21 cellular contexts compared by ENCODE assay signal in the genomic region with DNA sequence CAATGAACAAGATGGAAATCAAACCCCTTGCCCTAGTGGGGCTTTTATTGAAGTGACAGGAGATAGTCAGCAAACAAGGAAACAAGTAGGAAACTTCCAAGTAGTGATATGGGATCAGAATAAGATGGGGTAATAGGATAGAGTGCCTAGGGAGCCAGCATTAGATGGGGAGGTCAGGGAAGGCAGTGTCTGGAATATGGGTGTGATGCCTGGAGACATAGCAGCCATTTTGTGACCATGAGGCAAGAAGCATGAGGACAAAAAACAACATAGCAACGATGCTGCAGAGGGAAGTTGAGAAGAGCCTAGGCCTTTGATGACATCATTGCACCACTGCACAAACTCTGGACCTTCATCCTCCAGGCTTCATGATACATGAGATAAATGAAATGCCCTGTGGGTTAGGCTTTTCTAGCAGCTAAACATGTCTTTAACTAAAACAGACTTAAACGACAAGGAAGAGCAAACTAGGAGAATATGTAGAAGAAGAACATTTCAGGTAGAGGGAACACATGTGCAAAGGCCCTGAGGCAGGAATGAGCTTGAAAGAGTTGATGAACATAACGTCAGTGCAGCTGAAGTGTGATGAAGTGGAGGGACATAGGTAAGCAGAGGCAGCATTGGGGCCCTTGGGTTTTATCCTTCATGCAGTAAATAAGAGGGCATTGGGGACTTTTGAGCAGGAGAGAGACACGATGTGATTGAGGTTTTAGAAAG. TPM values are rescaled to one million over a fixed set of nuclear protein-coding genes. Genes with fewer than 3 reads are reported as not detected.
A peak's percentile ranks its signal among the peaks of the same experiment; 100 is the strongest.
DNase-seq lines count a peak whose midpoint lies in the region; ATAC-seq, FAIRE-seq and TF ChIP-seq lines count a peak whose summit lies in the region.
"Had no signal": no experiment of that assay in that cellular context is flagged by ENCODE, and none has a peak within 500 bp of the region (broad histone marks: within the 10 kb centered on the region; RNA-seq: fewer than 3 reads in every experiment).

No MANE protein-coding gene starts in this region.

- TF ChIP-seq CTCF in MCF 10A (IDR thresholded peaks at IDR 0.05; ENCODE audit: unreplicated experiment) (no peak), mammary epithelial cell (conservative IDR thresholded peaks at IDR 0.05 in 1 of 2, IDR thresholded peaks at IDR 0.05 in 1 of 2; ENCODE audit: extremely low read depth in 1 of 2, insufficient read depth in 1 of 2, low read depth in 1 of 2, low read length in 2 of 2) (no peak), OCI-LY7 (conservative IDR thresholded peaks at IDR 0.05; ENCODE audit: low read length) (no peak), K562 (IDR thresholded peaks at IDR 0.05 in 2 of 3, conservative IDR thresholded peaks at IDR 0.05 in 1 of 3; ENCODE audit: insufficient read depth in 2 of 3, low read depth in 1 of 3, low read length in 3 of 3) (no peak)

- H3K27ac Mint-ChIP-seq in MCF 10A (ENCODE audit: low read depth, unreplicated experiment) (no peak overlapping the region), immature natural killer cell (no peak overlapping the region)
- H3K27ac Mint-ChIP-seq: HFFc6, IgD-negative memory B cell had no signal

- no peaks in the 10 kb centered on the region for H3K36me3 ChIP-seq in mammary epithelial cell (ENCODE audit: insufficient read depth, low read length)
- H3K36me3 ChIP-seq in OCI-LY7 (ENCODE audit: insufficient read depth, low read length), result 0 out of 2 replicates have a peak, but pooled peaks cover 5% of the 10 kb centered on the region
- H3K36me3 ChIP-seq in K562 (ENCODE audit: control insufficient read depth, insufficient read depth, low read length), result no peaks in the 10 kb centered on the region
- H3K36me3 ChIP-seq: BLaER1 had no signal

- H3K4me1 ChIP-seq in mammary epithelial cell (ENCODE audit: insufficient read depth, low read length), result no peaks in the 10 kb centered on the region
- no peaks in the 10 kb centered on the region for H3K4me1 ChIP-seq in OCI-LY7 (ENCODE audit: insufficient read depth, low read length, poor library complexity, severe bottlenecking)
- no peaks in the 10 kb centered on the region for H3K4me1 ChIP-seq in K562 (replicated peaks in 1 of 2; ENCODE audit: control insufficient read depth in 2 of 2, insufficient read depth in 2 of 2, low read length in 2 of 2)
- H3K4me1 ChIP-seq: A549 had no signal

- no peak overlapping the region for H3K4me2 ChIP-seq in mammary epithelial cell (ENCODE audit: insufficient read depth, low read depth, low read length)
- no peak overlapping the region for H3K4me2 ChIP-seq in OCI-LY7 (ENCODE audit: low read length)
- no peak overlapping the region for H3K4me2 ChIP-seq in K562 (ENCODE audit: insufficient read depth, low read length)
- H3K4me2 ChIP-seq: A549, BLaER1 had no signal

- H3K4me1 Mint-ChIP-seq in MCF 10A (ENCODE audit: insufficient read depth, unreplicated experiment) (no peaks in the 10 kb centered on the region), immature natural killer cell (no peaks in the 10 kb centered on the region)
- H3K4me1 Mint-ChIP-seq: IgD-negative memory B cell had no signal

- no peak for FAIRE-seq in K562 (lab: Jason Lieb, UNC)
- FAIRE-seq: A549, H54 had no signal

- H2AFZ ChIP-seq in mammary epithelial cell (ENCODE audit: low read depth, low read length), result no peak overlapping the region
- H2AFZ ChIP-seq in OCI-LY7 (ENCODE audit: low read length), result no peak overlapping the region
- no peak overlapping the region for H2AFZ ChIP-seq in K562 (ENCODE audit: low read depth, low read length)
- H2AFZ ChIP-seq: GM23248 had no signal

- no peaks in the 10 kb centered on the region for H3K79me2 ChIP-seq in mammary epithelial cell (ENCODE audit: insufficient read depth, low read length)
- no peaks in the 10 kb centered on the region for H3K79me2 ChIP-seq in OCI-LY7 (ENCODE audit: insufficient read depth, low read depth, low read length)
- no peaks in the 10 kb centered on the region for H3K79me2 ChIP-seq in K562 (ENCODE audit: control insufficient read depth, insufficient read depth, low read length)

- H3K9me2 ChIP-seq in OCI-LY7 (ENCODE audit: insufficient read depth, low read length), result no peaks in the 10 kb centered on the region

- H3K4me3 ChIP-seq in mammary epithelial cell (replicated peaks in 1 of 3; ENCODE audit: insufficient read depth in 1 of 3, low read depth in 2 of 3, low read length in 3 of 3) (no peak overlapping the region), OCI-LY7 (ENCODE audit: low read depth, low read length, poor library complexity, severe bottlenecking) (no peak overlapping the region), K562 (no peak overlapping the region)
- H3K4me3 ChIP-seq: A549, BLaER1, GM23248 had no signal

- dilution Hi-C loops in mammary epithelial cell (cut with HindIII; ENCODE audit: low sequenced_read_pairs), result no loop called here

- WGBS in mammary epithelial cell (ENCODE audit: low coverage, missing lambda C conversion rate), result 83% methylated on average over 4 of the region's 4 CpGs
- WGBS in K562 (ENCODE audit: insufficient coverage, low coverage, missing lambda C conversion rate), result 41% methylated on average over 3 of the region's 4 CpGs

- no peaks in the 10 kb centered on the region for H3K36me3 Mint-ChIP-seq in MCF 10A (ENCODE audit: insufficient read depth, unreplicated experiment)
- H3K36me3 Mint-ChIP-seq in immature natural killer cell, result peaks cover 5 to 8% (median 6%) of the 10 kb centered on the region in 3 donors
- H3K36me3 Mint-ChIP-seq: CD4-positive, alpha-beta memory T cell had no signal

- no peak for TF ChIP-seq EP300 in K562 (IDR thresholded peaks at IDR 0.05; ENCODE audit: low read length)

- intact Hi-C loops in MCF 10A (cut with micrococcal nuclease) (no loop called here), mammary epithelial cell (cut with micrococcal nuclease) (no loop called here), OCI-LY7 (cut with micrococcal nuclease; ENCODE audit: unreplicated experiment) (no loop called here), K562 (cut with micrococcal nuclease) (no loop called here)

- no peaks in the 10 kb centered on the region for H4K20me1 ChIP-seq in mammary epithelial cell (ENCODE audit: insufficient read depth, low read length)
- no peaks in the 10 kb centered on the region for H4K20me1 ChIP-seq in OCI-LY7 (ENCODE audit: insufficient read depth, low read length)
- no peaks in the 10 kb centered on the region for H4K20me1 ChIP-seq in K562 (replicated peaks; ENCODE audit: control insufficient read depth, insufficient read depth, low read length)
- H4K20me1 ChIP-seq: BLaER1 had no signal

- TF ChIP-seq POLR2A in K562 (conservative IDR thresholded peaks at IDR 0.05), result no peak

- H3K9me1 ChIP-seq in K562 (ENCODE audit: control insufficient read depth, insufficient read depth, low read length), result no peaks in the 10 kb centered on the region

- H3K4me3 Mint-ChIP-seq in MCF 10A (ENCODE audit: unreplicated experiment), result no peak overlapping the region
- H3K4me3 Mint-ChIP-seq in immature natural killer cell, result no peak overlapping the region
- H3K4me3 Mint-ChIP-seq: CD14-positive monocyte; CD4-positive, alpha-beta memory T cell; HFFc6 had no signal

- ATAC-seq in K562 (no peak), GM21619 (IDR thresholded peaks at IDR 0.05; ENCODE audit: unreplicated experiment) (no peak)
- ATAC-seq: A549 had no signal

- BruUV-seq in MCF 10A (replicated peaks; lab: Mats Ljungman, UMichigan), result TSS peak; percentile 17
- BruUV-seq in mammary epithelial cell (replicated peaks; lab: Mats Ljungman, UMichigan), result no TSS peak
- BruUV-seq in OCI-LY7 (replicated peaks; lab: Mats Ljungman, UMichigan), result TSS peak; percentile 18
- BruUV-seq in K562 (replicated peaks; lab: Mats Ljungman, UMichigan), result no TSS peak

- TF ChIP-seq RAD21 in K562 (CRISPR knock-in tag; conservative IDR thresholded peaks at IDR 0.05 in 1 of 2, IDR thresholded peaks at IDR 0.05 in 1 of 2), result no peak

- H3K9me3 ChIP-seq in mammary epithelial cell (replicated peaks; ENCODE audit: insufficient read depth, low read length) (no peaks in the 10 kb centered on the region), OCI-LY7 (ENCODE audit: low read length) (no peaks in the 10 kb centered on the region), K562 (replicated peaks; ENCODE audit: control insufficient read depth, insufficient read depth, low read depth, low read length) (no peaks in the 10 kb centered on the region)
- H3K9me3 ChIP-seq: A549 had no signal

- CTCF ChIA-PET in MCF 10A (lab: Yijun Ruan, JAX) (interaction anchor here (0.6 to 0.8 kb wide), 2 partner anchors 20 kb away, joined by 3 read pairs; no protein-coding TSS in a partner anchor), mammary epithelial cell (lab: Charles Lee; ENCODE audit: low non-redundant PET) (no interaction called here), OCI-LY7 (lab: Charles Lee; ENCODE audit: unreplicated experiment) (no interaction called here), K562 (lab: Yijun Ruan, JAX; ENCODE audit: low intra/inter-chr PET ratio) (no interaction called here)

- DNase-seq in MCF 10A (ENCODE audit: unreplicated experiment) (no peak), mammary epithelial cell (no peak), OCI-LY7 (ENCODE audit: low spot score) (no peak), K562 (ENCODE audit: extremely low read depth in 1 of 4, low spot score in 3 of 4) (no peak), immature natural killer cell (no peak)
- no peak for DNase-seq in central memory CD4-positive, alpha-beta T cell
- DNase-seq: CD4-positive, alpha-beta memory T cell; DMS79 treated with DMSO at 0.1 percent for 48 hours; GF-D8; GM23248; HCEC 1CT; HFFc6; KG1 had no signal

- H3K9ac ChIP-seq in mammary epithelial cell (ENCODE audit: insufficient read depth, low read length) (no peak overlapping the region), K562 (ENCODE audit: insufficient read depth in 1 of 2, low read depth in 2 of 2, low read length in 2 of 2) (no peak overlapping the region)
- H3K9ac ChIP-seq: BLaER1, GM23248 had no signal

- no peaks in the 10 kb centered on the region for H3K27me3 Mint-ChIP-seq in MCF 10A (ENCODE audit: insufficient read depth, unreplicated experiment)
- H3K27me3 Mint-ChIP-seq in immature natural killer cell (ENCODE audit: low read depth in 3 of 3), result peaks cover 0 to 2% (median 0%) of the 10 kb centered on the region in 3 donors
- H3K27me3 Mint-ChIP-seq: CD4-positive, alpha-beta memory T cell; IgD-negative memory B cell had no signal

- no peak overlapping the region for H3K27ac ChIP-seq in mammary epithelial cell (ENCODE audit: insufficient read depth, low read depth, low read length)
- no peak overlapping the region for H3K27ac ChIP-seq in OCI-LY7 (ENCODE audit: low read depth, low read length, poor library complexity, severe bottlenecking)
- H3K27ac ChIP-seq in K562 (ENCODE audit: extremely low read depth, low read depth, low read length), result no peak overlapping the region
- H3K27ac ChIP-seq: 22Rv1, A549, BLaER1, GM23248, HL-60 had no signal

- POLR2A ChIA-PET in MCF 10A (lab: Yijun Ruan, JAX) (interaction anchor here (1.2 kb wide), 1 partner anchor 18 kb away, joined by 4 read pairs; a partner anchor contains a TSS), OCI-LY7 (lab: Charles Lee) (interaction anchor here (0.6 kb wide), 1 partner anchor 1307 kb away, joined by 3 read pairs; no protein-coding TSS in a partner anchor), K562 (lab: Yijun Ruan, JAX) (no interaction called here)

- H3K27me3 ChIP-seq in mammary epithelial cell (ENCODE audit: insufficient read depth, low read length) (no peaks in the 10 kb centered on the region), K562 (ENCODE audit: control insufficient read depth in 2 of 2, insufficient read depth in 2 of 2, low read length in 2 of 2) (no peaks in the 10 kb centered on the region)
- H3K27me3 ChIP-seq: BLaER1 had no signal

- H3K9me3 Mint-ChIP-seq in MCF 10A (ENCODE audit: unreplicated experiment), result peaks cover 11% of the 10 kb centered on the region
- no peaks in the 10 kb centered on the region for H3K9me3 Mint-ChIP-seq in immature natural killer cell

- in situ Hi-C loops in mammary epithelial cell (cut with MboI; ENCODE audit: low sequenced_read_pairs in 2 of 2) (no loop called here), K562 (cut with MboI) (no loop called here)

RNA-seq across cellular contexts. Expression of a gene that starts 18.2 kb away (rescaled TPM):
- total RNA-seq in MCF 10A (2022), result 27.8 and 33.5 TPM in 2 replicates
- 10 to 100 TPM; 17.2 to 35.7 TPM for total RNA-seq in mammary epithelial cell
- 61.2 TPM for polyA plus RNA-seq in mammary epithelial cell
- 56.2 TPM for polyA minus RNA-seq in mammary epithelial cell
- total RNA-seq in OCI-LY7 (2014; rRNA removed; shearing (Covaris generic)), result 26.8 and 27.3 TPM in 2 replicates
- total RNA-seq in OCI-LY7 (2022), result 32.7 and 34.0 TPM in 2 replicates
- 22.4 and 35.6 TPM in 2 replicates for total RNA-seq in K562 (2011; cell fraction: chromatin; rRNA removed; ENCODE audit: low replicate concordance)
- total RNA-seq in K562 (2011; cell fraction: nucleolus; rRNA removed), result 30.8 and 34.7 TPM in 2 replicates
- 28.2 and 29.8 TPM in 2 replicates for total RNA-seq in K562 (2011; cell fraction: nucleoplasm; rRNA removed)
- 27.5 and 35.4 TPM in 2 replicates for total RNA-seq in K562 (2014; rRNA removed)
- 9.4 and 12.0 TPM in 2 replicates for total RNA-seq in K562 (2014; rRNA removed; fragmentation: Illumina TruSeq; extraction: Trizol)
- 17.8 and 18.7 TPM in 2 replicates for total RNA-seq in K562 (2015; rRNA removed; fragmentation: Illumina TruSeq; extraction: Trizol)
- total RNA-seq in K562 (2021), result 28.3 and 30.0 TPM in 2 replicates
- 32.2 and 37.5 TPM in 2 replicates for polyA plus RNA-seq in K562 (2011; rRNA removed)
- polyA plus RNA-seq in K562 (2011; cell fraction: cytosol; rRNA removed), result 53.5 and 101 TPM in 2 replicates
- polyA plus RNA-seq in K562 (2011; cell fraction: nucleus; rRNA removed), result 22.5 and 25.5 TPM in 2 replicates
- polyA plus RNA-seq in K562 (2012), result 17.5 and 27.9 TPM in 2 replicates
- 33.4 and 35.1 TPM in 2 replicates for polyA plus RNA-seq in K562 (2014; fragmentation: Illumina TruSeq; extraction: Trizol)
- polyA plus RNA-seq in K562 (2014; fragmentation: Nextera tagmentation; extraction: Ambion mirVana), result 10 to 100 TPM; 17.4 to 31.9 TPM
- polyA plus RNA-seq in K562 (2014; rRNA removed), result 40.7 and 41.5 TPM in 2 replicates
- polyA minus RNA-seq in K562 (2011; rRNA and poly(A)+ RNA removed), result 16.0 and 21.8 TPM in 2 replicates
- polyA minus RNA-seq in K562 (2011; cell fraction: cytosol; rRNA and poly(A)+ RNA removed), result 13.1 and 16.8 TPM in 2 replicates
- 11.2 and 18.2 TPM in 2 replicates for polyA minus RNA-seq in K562 (2011; cell fraction: nucleus; rRNA and poly(A)+ RNA removed)
- polyA plus RNA-seq in immature natural killer cell, result 10 to 100 TPM; 36.9 to 56.4 (median 44.2) TPM

RNA-seq across cellular contexts. Expression of a gene that starts 21.0 kb away (rescaled TPM):
- 2.3 and 2.5 TPM in 2 replicates for total RNA-seq in MCF 10A (2022)
- total RNA-seq in mammary epithelial cell, result 10 to 100 TPM in 1 of 2 donors, 1 to 10 TPM in 1; 6.1 to 10.8 TPM
- polyA plus RNA-seq in mammary epithelial cell, result 2.8 TPM
- 4.4 TPM for polyA minus RNA-seq in mammary epithelial cell
- 0.41 and 0.85 TPM in 2 replicates for total RNA-seq in OCI-LY7 (2014; rRNA removed; shearing (Covaris generic))
- 6.0 and 6.8 TPM in 2 replicates for total RNA-seq in OCI-LY7 (2022)
- total RNA-seq in K562 (2011; cell fraction: chromatin; rRNA removed; ENCODE audit: low replicate concordance), result 1.9 and 6.9 TPM in 2 replicates
- total RNA-seq in K562 (2011; cell fraction: nucleolus; rRNA removed), result 5.3 and 5.5 TPM in 2 replicates
- 3.2 and 3.4 TPM in 2 replicates for total RNA-seq in K562 (2011; cell fraction: nucleoplasm; rRNA removed)
- 2.3 and 2.9 TPM in 2 replicates for total RNA-seq in K562 (2014; rRNA removed)
- total RNA-seq in K562 (2014; rRNA removed; fragmentation: Illumina TruSeq; extraction: Trizol), result 0.55 and 0.61 TPM in 2 replicates
- total RNA-seq in K562 (2015; rRNA removed; fragmentation: Illumina TruSeq; extraction: Trizol), result 0.65 and 0.72 TPM in 2 replicates
- 5.4 TPM in 2 replicates for total RNA-seq in K562 (2021)
- polyA plus RNA-seq in K562 (2011; rRNA removed), result 1.6 and 2.3 TPM in 2 replicates
- polyA plus RNA-seq in K562 (2011; cell fraction: cytosol; rRNA removed), result 3.1 and 4.2 TPM in 2 replicates
- 1.5 and 2.5 TPM in 2 replicates for polyA plus RNA-seq in K562 (2011; cell fraction: nucleus; rRNA removed)
- polyA plus RNA-seq in K562 (2012), result 2.5 and 8.0 TPM in 2 replicates
- 3.7 and 4.5 TPM in 2 replicates for polyA plus RNA-seq in K562 (2014; fragmentation: Illumina TruSeq; extraction: Trizol)
- polyA plus RNA-seq in K562 (2014; fragmentation: Nextera tagmentation; extraction: Ambion mirVana), result under 1 TPM; 0.24 to 0.52 TPM
- polyA plus RNA-seq in K562 (2014; rRNA removed), result 3.7 and 4.2 TPM in 2 replicates
- polyA minus RNA-seq in K562 (2011; rRNA and poly(A)+ RNA removed), result 0.90 and 1.3 TPM in 2 replicates
- 1.9 and 3.1 TPM in 2 replicates for polyA minus RNA-seq in K562 (2011; cell fraction: cytosol; rRNA and poly(A)+ RNA removed)
- 2.3 and 2.9 TPM in 2 replicates for polyA minus RNA-seq in K562 (2011; cell fraction: nucleus; rRNA and poly(A)+ RNA removed)
- 1 to 10 TPM in 2 of 3 donors, under 1 TPM in 1; 0.57 to 3.4 (median 2.5) TPM for polyA plus RNA-seq in immature natural killer cell

RNA-seq across cellular contexts. Expression of a gene that starts 52.3 kb away (rescaled TPM):
- 25.7 and 45.2 TPM in 2 replicates for total RNA-seq in MCF 10A (2022)
- 10 to 100 TPM; 14.2 to 57.6 TPM for total RNA-seq in mammary epithelial cell
- polyA plus RNA-seq in mammary epithelial cell, result 49.5 TPM
- polyA minus RNA-seq in mammary epithelial cell, result 80.6 TPM
- total RNA-seq in OCI-LY7 (2014; rRNA removed; shearing (Covaris generic)), result 13.6 and 27.8 TPM in 2 replicates
- total RNA-seq in OCI-LY7 (2022), result 70.3 and 71.5 TPM in 2 replicates
- 5.2 and 14.1 TPM in 2 replicates for total RNA-seq in K562 (2011; cell fraction: chromatin; rRNA removed; ENCODE audit: low replicate concordance)
- total RNA-seq in K562 (2011; cell fraction: nucleolus; rRNA removed), result 6.8 and 9.3 TPM in 2 replicates
- total RNA-seq in K562 (2011; cell fraction: nucleoplasm; rRNA removed), result 7.1 and 7.6 TPM in 2 replicates
- total RNA-seq in K562 (2014; rRNA removed), result 4.4 and 5.9 TPM in 2 replicates
- total RNA-seq in K562 (2014; rRNA removed; fragmentation: Illumina TruSeq; extraction: Trizol), result 2.2 and 2.5 TPM in 2 replicates
- total RNA-seq in K562 (2015; rRNA removed; fragmentation: Illumina TruSeq; extraction: Trizol), result 3.5 TPM in 2 replicates
- total RNA-seq in K562 (2021), result 14.8 and 16.1 TPM in 2 replicates
- 2.8 and 3.5 TPM in 2 replicates for polyA plus RNA-seq in K562 (2011; rRNA removed)
- polyA plus RNA-seq in K562 (2011; cell fraction: cytosol; rRNA removed), result 5.0 and 6.2 TPM in 2 replicates
- 5.1 and 5.9 TPM in 2 replicates for polyA plus RNA-seq in K562 (2011; cell fraction: nucleus; rRNA removed)
- polyA plus RNA-seq in K562 (2012), result 7.0 and 8.3 TPM in 2 replicates
- 10.3 and 12.5 TPM in 2 replicates for polyA plus RNA-seq in K562 (2014; fragmentation: Illumina TruSeq; extraction: Trizol)
- under 1 TPM; 0.18 to 0.38 TPM for polyA plus RNA-seq in K562 (2014; fragmentation: Nextera tagmentation; extraction: Ambion mirVana)
- polyA plus RNA-seq in K562 (2014; rRNA removed), result 8.0 and 8.8 TPM in 2 replicates
- polyA minus RNA-seq in K562 (2011; rRNA and poly(A)+ RNA removed), result 1.0 and 2.2 TPM in 2 replicates
- polyA minus RNA-seq in K562 (2011; cell fraction: cytosol; rRNA and poly(A)+ RNA removed), result 4.1 and 5.6 TPM in 2 replicates
- 2.8 and 3.0 TPM in 2 replicates for polyA minus RNA-seq in K562 (2011; cell fraction: nucleus; rRNA and poly(A)+ RNA removed)
- 100 to 1,000 TPM in 1 of 3 donors, 10 to 100 TPM in 2; 66.6 to 136 (median 93.9) TPM for polyA plus RNA-seq in immature natural killer cell
